11 cellular contexts compared by ENCODE assay signal in the genomic region with DNA sequence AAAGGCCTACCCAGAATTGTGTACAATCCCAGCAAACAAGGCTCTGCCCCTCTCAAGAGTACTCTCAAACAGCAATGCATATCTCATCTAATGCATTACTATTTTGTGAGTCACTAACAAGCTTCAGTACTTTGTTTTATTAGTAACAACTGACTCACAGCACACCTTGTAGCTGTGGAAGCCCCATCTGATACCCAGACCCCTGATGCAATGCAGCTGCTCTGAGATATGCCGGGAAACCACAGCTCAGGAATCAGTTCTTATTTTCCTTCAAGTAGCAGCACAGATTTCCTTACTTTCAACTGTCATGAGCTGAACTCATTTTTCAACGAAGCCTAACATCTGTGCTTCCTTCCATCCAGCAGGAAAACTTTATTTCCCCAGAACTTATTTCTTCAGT. TPM values are rescaled to one million over a fixed set of nuclear protein-coding genes. Genes with fewer than 3 reads are reported as not detected.
DNase-seq lines count a peak whose midpoint lies in the region; TF ChIP-seq lines count a peak whose summit lies in the region.
"Had no signal": no experiment of that assay in that cellular context is flagged by ENCODE, and none has a peak within 500 bp of the region (broad histone marks: within the 10 kb centered on the region; RNA-seq: fewer than 3 reads in every experiment).

No MANE protein-coding gene starts in this region.

- no peak for TF ChIP-seq RAD21 in liver (IDR thresholded peaks at IDR 0.05)

- TF ChIP-seq CTCF in liver (IDR thresholded peaks at IDR 0.05; ENCODE audit: low read depth, low read length, missing input control) (no peak), GM10266 (IDR thresholded peaks at IDR 0.05; ENCODE audit: control insufficient read depth, insufficient read depth, low read depth, missing control alignments) (no peak), spleen (IDR thresholded peaks at IDR 0.05 in 8 of 11, conservative IDR thresholded peaks at IDR 0.05 in 3 of 11) (no peak), esophagus squamous epithelium (IDR thresholded peaks at IDR 0.05) (no peak)

- H3K27ac ChIP-seq in liver (ENCODE audit: low read depth in 1 of 2, low read length in 2 of 2) (peak overlapping the region; percentile 56 to 63), spleen (no peak overlapping the region), esophagus squamous epithelium (no peak overlapping the region)
- H3K27ac ChIP-seq: KMS-11, skin epidermis had no signal

- H3K36me3 ChIP-seq in liver (ENCODE audit: control insufficient read depth in 4 of 4, insufficient read depth in 3 of 4, low read depth in 1 of 4, low read length in 3 of 4) (no peaks in the 10 kb centered on the region), spleen (no peaks in the 10 kb centered on the region), esophagus squamous epithelium (no peaks in the 10 kb centered on the region)

- H3K9ac ChIP-seq in liver (ENCODE audit: low read depth in 1 of 2, low read length in 2 of 2), result peak overlapping the region in 1 of 2 donors; percentile 50
- H3K9ac ChIP-seq: KMS-11 had no signal

- TF ChIP-seq POLR2A in spleen (IDR thresholded peaks at IDR 0.05) (no peak), esophagus squamous epithelium (IDR thresholded peaks at IDR 0.05) (no peak)

- DNase-seq in AG08395 (ENCODE audit: low spot score) (peak; percentile 53), HPDE6-E6E7 (ENCODE audit: extremely low spot score) (peak; percentile 92), astrocyte of the hippocampus (ENCODE audit: low read depth, low spot score) (peak; percentile 74), GM10266 (ENCODE audit: extremely low spot score) (no peak), spleen (no peak), esophagus squamous epithelium (lab: John Stamatoyannopoulos, UW) (no peak)
- DNase-seq in activated effector memory CD4-positive, alpha-beta T cell treated with Interleukin-2 at 50 U/mL for 16 hours, result no peak
- DNase-seq: activated CD4-positive, alpha-beta T cell treated with anti-CD3 and anti-CD28 coated beads, Interleukin-2, amount 50 U/mL, for 4 hours had no signal

- H3K9me3 ChIP-seq in liver (ENCODE audit: control insufficient read depth in 4 of 4, low read length in 3 of 4) (no peaks in the 10 kb centered on the region), spleen (no peaks in the 10 kb centered on the region), esophagus squamous epithelium (no peaks in the 10 kb centered on the region)

- H3K27me3 ChIP-seq in liver (ENCODE audit: control insufficient read depth in 4 of 4, insufficient read depth in 4 of 4, low read length in 3 of 4), result no peaks in the 10 kb centered on the region
- H3K27me3 ChIP-seq in spleen (replicated peaks in 1 of 7), result peaks cover 0 to 7% (median 0%) of the 10 kb centered on the region in 7 donors
- peaks cover 0 to 15% (median 0%) of the 10 kb centered on the region in 4 donors for H3K27me3 ChIP-seq in esophagus squamous epithelium

- H3K4me1 ChIP-seq in liver (ENCODE audit: control insufficient read depth in 4 of 4, insufficient read depth in 4 of 4, low read length in 3 of 4) (peaks cover 4 to 48% (median 36%) of the 10 kb centered on the region in 4 donors), spleen (no peaks in the 10 kb centered on the region), esophagus squamous epithelium (no peaks in the 10 kb centered on the region)

- intact Hi-C loops in spleen (cut with DNase I; ENCODE audit: low total_unique reads), result no loop called here
- intact Hi-C loops in esophagus squamous epithelium (cut with DNase I), result no loop called here

- WGBS in liver, result 81% methylated on average over 2 of the region's 2 CpGs
- 25 to 56% (median 45%) methylated on average over 2 of the region's 2 CpGs for WGBS in spleen, 5 donors
- 32 to 48% methylated on average over 2 of the region's 2 CpGs for WGBS in esophagus squamous epithelium, 2 donors

- H3K4me3 ChIP-seq in liver (ENCODE audit: low read depth in 1 of 3, low read length in 3 of 3) (no peak overlapping the region), spleen (no peak overlapping the region), esophagus squamous epithelium (no peak overlapping the region)
- H3K4me3 ChIP-seq: skin epidermis had no signal

TF ChIP-seq in liver, 16 proteins besides CTCF, POLR2A, EP300 and RAD21:
- TF ChIP-seq HNF4A (conservative IDR thresholded peaks at IDR 0.05) (no peak), FOXA2 (IDR thresholded peaks at IDR 0.05) (no peak), FOXA1 (IDR thresholded peaks at IDR 0.05) (no peak), TAF1 (conservative IDR thresholded peaks at IDR 0.05) (no peak), YY1 (IDR thresholded peaks at IDR 0.05) (no peak), EGR1 (IDR thresholded peaks at IDR 0.05; ENCODE audit: low read depth in 2 of 2) (no peak), SP1 (IDR thresholded peaks at IDR 0.05) (no peak), GABPA (IDR thresholded peaks at IDR 0.05 in 1 of 2, conservative IDR thresholded peaks at IDR 0.05 in 1 of 2) (no peak), NR2F2 (IDR thresholded peaks at IDR 0.05) (no peak), HNF4G (IDR thresholded peaks at IDR 0.05) (no peak), RXRA (IDR thresholded peaks at IDR 0.05) (no peak)
- TF ChIP-seq, protein P1, sequence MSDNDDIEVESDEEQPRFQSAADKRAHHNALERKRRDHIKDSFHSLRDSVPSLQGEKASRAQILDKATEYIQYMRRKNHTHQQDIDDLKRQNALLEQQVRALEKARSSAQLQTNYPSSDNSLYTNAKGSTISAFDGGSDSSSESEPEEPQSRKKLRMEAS (IDR thresholded peaks at IDR 0.05), result no peak
- TF ChIP-seq, protein P2, sequence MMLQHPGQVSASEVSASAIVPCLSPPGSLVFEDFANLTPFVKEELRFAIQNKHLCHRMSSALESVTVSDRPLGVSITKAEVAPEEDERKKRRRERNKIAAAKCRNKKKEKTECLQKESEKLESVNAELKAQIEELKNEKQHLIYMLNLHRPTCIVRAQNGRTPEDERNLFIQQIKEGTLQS (IDR thresholded peaks at IDR 0.05), result no peak
- TF ChIP-seq, protein P3, sequence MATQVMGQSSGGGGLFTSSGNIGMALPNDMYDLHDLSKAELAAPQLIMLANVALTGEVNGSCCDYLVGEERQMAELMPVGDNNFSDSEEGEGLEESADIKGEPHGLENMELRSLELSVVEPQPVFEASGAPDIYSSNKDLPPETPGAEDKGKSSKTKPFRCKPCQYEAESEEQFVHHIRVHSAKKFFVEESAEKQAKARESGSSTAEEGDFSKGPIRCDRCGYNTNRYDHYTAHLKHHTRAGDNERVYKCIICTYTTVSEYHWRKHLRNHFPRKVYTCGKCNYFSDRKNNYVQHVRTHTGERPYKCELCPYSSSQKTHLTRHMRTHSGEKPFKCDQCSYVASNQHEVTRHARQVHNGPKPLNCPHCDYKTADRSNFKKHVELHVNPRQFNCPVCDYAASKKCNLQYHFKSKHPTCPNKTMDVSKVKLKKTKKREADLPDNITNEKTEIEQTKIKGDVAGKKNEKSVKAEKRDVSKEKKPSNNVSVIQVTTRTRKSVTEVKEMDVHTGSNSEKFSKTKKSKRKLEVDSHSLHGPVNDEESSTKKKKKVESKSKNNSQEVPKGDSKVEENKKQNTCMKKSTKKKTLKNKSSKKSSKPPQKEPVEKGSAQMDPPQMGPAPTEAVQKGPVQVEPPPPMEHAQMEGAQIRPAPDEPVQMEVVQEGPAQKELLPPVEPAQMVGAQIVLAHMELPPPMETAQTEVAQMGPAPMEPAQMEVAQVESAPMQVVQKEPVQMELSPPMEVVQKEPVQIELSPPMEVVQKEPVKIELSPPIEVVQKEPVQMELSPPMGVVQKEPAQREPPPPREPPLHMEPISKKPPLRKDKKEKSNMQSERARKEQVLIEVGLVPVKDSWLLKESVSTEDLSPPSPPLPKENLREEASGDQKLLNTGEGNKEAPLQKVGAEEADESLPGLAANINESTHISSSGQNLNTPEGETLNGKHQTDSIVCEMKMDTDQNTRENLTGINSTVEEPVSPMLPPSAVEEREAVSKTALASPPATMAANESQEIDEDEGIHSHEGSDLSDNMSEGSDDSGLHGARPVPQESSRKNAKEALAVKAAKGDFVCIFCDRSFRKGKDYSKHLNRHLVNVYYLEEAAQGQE (IDR thresholded peaks at IDR 0.05), result no peak

RNA-seq across cellular contexts. Expression of a gene that starts 37.8 kb away (rescaled TPM):
- 100 to 1,000 TPM in 1 of 2 donors, 10 to 100 TPM in 1; 83.7 to 163 TPM for total RNA-seq in liver
- polyA plus RNA-seq in liver, result 100 to 1,000 TPM in 1 of 2 donors, 10 to 100 TPM in 1; 22.7 to 106 TPM
- total RNA-seq in spleen, result 100 to 1,000 TPM; 187 to 405 (median 247) TPM
- polyA plus RNA-seq in spleen, result 100 to 1,000 TPM in 2 of 3 donors, 10 to 100 TPM in 1; 76.9 to 168 (median 115) TPM
- 100 to 1,000 TPM in 2 of 4 donors, 10 to 100 TPM in 2; 51.0 to 185 (median 121) TPM for total RNA-seq in esophagus squamous epithelium

Comparison
In these comparisons a context has a peak if more than half of its experiments do, and no peak if none do; other contexts are left out.
1. DNase-seq: peak in AG08395 (single experiment), HPDE6-E6E7 (single experiment) and astrocyte of the hippocampus (single experiment); none in GM10266 (single experiment), spleen (single experiment), esophagus squamous epithelium (single experiment) and activated effector memory CD4-positive, alpha-beta T cell treated with Interleukin-2 at 50 U/mL for 16 hours (single experiment).
2. H3K27ac ChIP-seq: peak in liver (2 of 2); none in spleen (0 of 8) and esophagus squamous epithelium (0 of 4).